In the genomic region with DNA sequence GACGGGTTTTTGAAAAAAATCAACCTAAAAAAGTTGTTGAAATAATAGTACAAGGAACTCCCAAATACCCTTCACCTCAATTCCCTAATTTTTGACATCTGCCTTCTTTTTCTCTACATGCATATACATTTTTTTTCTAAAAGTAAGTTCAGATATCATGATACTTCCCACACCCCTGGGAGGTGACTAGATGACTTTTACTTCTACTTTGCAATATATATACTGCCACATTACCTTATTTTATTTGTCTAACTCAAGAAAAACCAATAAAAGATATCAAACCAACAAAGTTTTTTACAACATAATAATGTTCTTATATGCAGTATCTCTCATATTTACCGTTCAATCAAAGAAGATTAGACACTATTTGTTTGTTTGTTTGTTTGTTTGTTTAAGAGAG, we compare ENCODE assay signal across 19 cellular contexts. TPM values are rescaled to one million over a fixed set of nuclear protein-coding genes. Genes with fewer than 3 reads are reported as not detected.
"Had no signal": no experiment of that assay in that cellular context is flagged by ENCODE, and none has a peak within 500 bp of the region (broad histone marks: within the 10 kb centered on the region; RNA-seq: fewer than 3 reads in every experiment).

No MANE protein-coding gene starts in this region.

- FAIRE-seq: RCC 7860 had no signal

- ATAC-seq: SK-N-SH treated with all-trans-retinoic acid at 6 μM for 48 hours had no signal

- DNase-seq: KBM-7, NCI-H1092 treated with DMSO at 0.1 percent for 48 hours, NCI-H1436, NCI-H187, NCI-H2029, NCI-H2081 treated with DMSO at 0.1 percent for 48 hours, NCI-H2171, NCI-H226, NCI-H446, NCI-H510A, NCI-H524 treated with DMSO at 0.1 percent for 48 hours, NCI-H69, NCI-H774, SHP77 had no signal

- H3K27ac ChIP-seq: RWPE1 had no signal

RNA-seq across cellular contexts. Expression of a gene that starts 52.0 kb away (rescaled TPM):
- total RNA-seq: LHCN-M2, MCF 10A had no signal
